In the genomic region with DNA sequence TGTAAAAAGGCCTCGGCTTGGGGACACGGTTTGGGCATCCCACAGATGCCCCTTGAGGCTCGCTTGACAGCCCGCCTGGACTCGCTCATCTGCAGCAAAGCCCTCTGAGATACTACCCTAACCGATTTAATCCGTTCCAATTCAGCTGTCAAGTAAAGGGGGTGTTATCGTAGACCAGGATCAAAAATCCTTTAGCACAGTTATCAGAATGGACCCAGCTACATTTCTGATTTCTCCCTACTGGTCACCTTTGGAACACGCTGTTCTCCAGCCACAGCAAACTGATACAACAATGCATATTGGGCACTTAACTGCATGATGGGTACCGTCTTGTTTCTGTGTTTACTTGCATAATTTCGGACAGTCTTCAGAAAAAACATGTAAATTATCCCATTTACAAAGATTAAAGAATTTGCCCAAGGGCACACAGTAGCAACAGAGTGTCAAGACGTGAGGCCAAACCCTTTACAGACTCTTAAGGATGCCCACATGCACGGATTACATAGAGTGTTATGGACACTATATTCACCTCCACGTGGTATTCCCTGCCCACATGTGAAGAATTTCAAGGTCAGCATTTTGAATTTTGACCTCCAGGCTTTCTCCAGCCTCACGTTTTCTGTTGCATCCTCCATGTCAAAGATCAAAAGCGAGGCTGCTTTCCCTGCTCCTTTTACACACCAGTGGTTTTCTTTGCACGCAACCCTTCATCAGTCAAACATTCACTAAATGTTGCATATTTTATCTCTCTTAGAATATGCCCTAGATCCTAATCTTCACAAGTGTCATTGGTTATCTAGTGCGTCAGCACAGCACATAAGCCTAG, we compare ENCODE assay signal across 8 cellular contexts. TPM values are rescaled to one million over a fixed set of nuclear protein-coding genes. Genes with fewer than 3 reads are reported as not detected.
DNase-seq lines count a peak whose midpoint lies in the region; TF ChIP-seq lines count a peak whose summit lies in the region.

No MANE protein-coding gene starts in this region.

- peaks cover 0 to 1% (median 0%) of the 10 kb centered on the region in 8 donors for H3K9me3 Mint-ChIP-seq in CD4-positive, alpha-beta memory T cell

- H3K4me1 Mint-ChIP-seq in CD4-positive, alpha-beta memory T cell: peaks cover 19 to 35% (median 27%) of the 10 kb centered on the region in 4 donors

- peaks cover 26% of the 10 kb centered on the region for H3K4me1 ChIP-seq in CD4-positive, alpha-beta memory T cell (ENCODE audit: insufficient read depth, low read length)
- peaks cover 47% of the 10 kb centered on the region for H3K4me1 ChIP-seq in OCI-LY7 (ENCODE audit: insufficient read depth, low read length, poor library complexity, severe bottlenecking)
- H3K4me1 ChIP-seq in endocrine pancreas (ENCODE audit: control insufficient read depth, insufficient read depth, low read length): no peaks in the 10 kb centered on the region
- H3K4me1 ChIP-seq in neuron (ENCODE audit: insufficient read depth, low read length): peaks cover 34% of the 10 kb centered on the region

- H3K36me3 ChIP-seq in CD4-positive, alpha-beta memory T cell (ENCODE audit: insufficient read depth, low read length): no peaks in the 10 kb centered on the region
- H3K36me3 ChIP-seq in OCI-LY7 (ENCODE audit: insufficient read depth, low read length): no peaks in the 10 kb centered on the region
- no peaks in the 10 kb centered on the region for H3K36me3 ChIP-seq in endocrine pancreas (ENCODE audit: control insufficient read depth, insufficient read depth, low read length)
- peaks cover 3% of the 10 kb centered on the region for H3K36me3 ChIP-seq in neuron (ENCODE audit: insufficient read depth, low read length)

- peak overlapping the region; percentile 45 to 91 (median 87) for H3K4me3 Mint-ChIP-seq in CD4-positive, alpha-beta memory T cell

- POLR2A ChIA-PET in CD4-positive, alpha-beta memory T cell (lab: Charles Lee; ENCODE audit: partially characterized antibody): no interaction called here
- POLR2A ChIA-PET in OCI-LY7 (lab: Charles Lee): interaction anchor here (0.7 kb wide), 1 partner anchor 8 kb away, joined by 3 read pairs; no protein-coding TSS in a partner anchor

- no peaks in the 10 kb centered on the region for H3K9me3 ChIP-seq in CD4-positive, alpha-beta memory T cell (ENCODE audit: control insufficient read depth in 1 of 2, low read length in 2 of 2)
- H3K9me3 ChIP-seq in OCI-LY7 (ENCODE audit: low read length): no peaks in the 10 kb centered on the region
- H3K9me3 ChIP-seq in endocrine pancreas (ENCODE audit: control insufficient read depth, low read length): no peaks in the 10 kb centered on the region
- H3K9me3 ChIP-seq in neuron (ENCODE audit: low read length): no peaks in the 10 kb centered on the region

- no peaks in the 10 kb centered on the region for H3K79me2 ChIP-seq in OCI-LY7 (ENCODE audit: insufficient read depth, low read depth, low read length)

- BruUV-seq in OCI-LY7 (replicated peaks; lab: Mats Ljungman, UMichigan): no TSS peak

- no peak overlapping the region for H3K4me3 ChIP-seq in CD4-positive, alpha-beta memory T cell (ENCODE audit: low read length in 2 of 2)
- H3K4me3 ChIP-seq in OCI-LY7 (ENCODE audit: low read depth, low read length, poor library complexity, severe bottlenecking): no peak overlapping the region
- peak overlapping the region; percentile 25 for H3K4me3 ChIP-seq in endocrine pancreas (ENCODE audit: control insufficient read depth, insufficient read depth, low read length)
- peak overlapping the region; percentile 69 for H3K4me3 ChIP-seq in neuron (ENCODE audit: low read length)

- H3K27me3 ChIP-seq in CD4-positive, alpha-beta memory T cell (ENCODE audit: insufficient read depth, low read length): no peaks in the 10 kb centered on the region
- H3K27me3 ChIP-seq in endocrine pancreas (ENCODE audit: control insufficient read depth, insufficient read depth, low read length) (no peaks in the 10 kb centered on the region), neuron (ENCODE audit: insufficient read depth, low read length) (no peaks in the 10 kb centered on the region)

- CTCF ChIA-PET in CD4-positive, alpha-beta memory T cell (lab: Charles Lee; ENCODE audit: partially characterized antibody): no interaction called here
- CTCF ChIA-PET in OCI-LY7 (lab: Charles Lee; ENCODE audit: unreplicated experiment): no interaction called here

- no peak overlapping the region; the same call in 1 of the 2 replicates for H3K4me2 ChIP-seq in OCI-LY7 (ENCODE audit: low read length)

- H3K27me3 Mint-ChIP-seq in CD4-positive, alpha-beta memory T cell: no peaks in the 10 kb centered on the region

- H3K9ac ChIP-seq in endocrine pancreas (ENCODE audit: control insufficient read depth, insufficient read depth, low read length): no peak overlapping the region

- no peaks in the 10 kb centered on the region for H3K9me2 ChIP-seq in OCI-LY7 (ENCODE audit: insufficient read depth, low read length)

- TF ChIP-seq CTCF in OCI-LY7 (conservative IDR thresholded peaks at IDR 0.05; ENCODE audit: low read length): 0 out of 2 replicates have a peak, but pooled peaks have one; percentile 15

- H4K20me1 ChIP-seq in OCI-LY7 (ENCODE audit: insufficient read depth, low read length): no peaks in the 10 kb centered on the region

- no peak overlapping the region for H2AFZ ChIP-seq in OCI-LY7 (ENCODE audit: low read length)
- peak overlapping the region; percentile 75 for H2AFZ ChIP-seq in neuron (ENCODE audit: low read depth, low read length)

- H3K36me3 Mint-ChIP-seq in CD4-positive, alpha-beta memory T cell: peaks cover 0 to 8% of the 10 kb centered on the region in 2 donors

- no peak for DNase-seq in CD4-positive, alpha-beta memory T cell
- DNase-seq in OCI-LY7 (ENCODE audit: low spot score) (no peak), NCI-H2171 (lab: John Stamatoyannopoulos, UW) (no peak), inferior parietal cortex (ENCODE audit: extremely low spot score) (no peak), GM19240 (ENCODE audit: insufficient read length, low spot score) (no peak), KG1 (lab: John Stamatoyannopoulos, UW) (no peak)

- intact Hi-C loops in CD4-positive, alpha-beta memory T cell (cut with micrococcal nuclease): no loop called here
- intact Hi-C loops in OCI-LY7 (cut with micrococcal nuclease; ENCODE audit: unreplicated experiment): no loop called here

- peak overlapping the region in 2 of 7 donors; percentile 91 to 94 for H3K27ac Mint-ChIP-seq in CD4-positive, alpha-beta memory T cell

- H3K27ac ChIP-seq in CD4-positive, alpha-beta memory T cell (ENCODE audit: low read depth, low read length): no peak overlapping the region
- no peak overlapping the region for H3K27ac ChIP-seq in OCI-LY7 (ENCODE audit: low read depth, low read length, poor library complexity, severe bottlenecking)

RNA-seq across cellular contexts. Expression of gene DUSP6, which starts 3.2 kb away (rescaled TPM):
- 1 to 10 TPM in 1 of 2 experiments, under 1 TPM in 1; 0.90 to 1.9 TPM for total RNA-seq in CD4-positive, alpha-beta memory T cell
- 1 to 10 TPM; 1.4 to 2.2 TPM for polyA plus RNA-seq in CD4-positive, alpha-beta memory T cell
- 0.47 and 1.9 TPM in 2 replicates for total RNA-seq in OCI-LY7 (2014; rRNA removed; shearing (Covaris generic))
- 1.3 and 2.2 TPM in 2 replicates for total RNA-seq in OCI-LY7 (2022)

Comparison
In these comparisons a context has a peak if more than half of its experiments do, and no peak if none do; other contexts are left out.
1. H3K4me3 ChIP-seq: peak in endocrine pancreas (single experiment) and neuron (single experiment); none in CD4-positive, alpha-beta memory T cell (0 of 2) and OCI-LY7 (single experiment).